19 cellular contexts compared by ENCODE assay signal in genomic region chr7:7134036-7134435, GRCh38. TPM values are rescaled to one million over a fixed set of nuclear protein-coding genes. Genes with fewer than 3 reads are reported as not detected.
A peak's percentile ranks its signal among the peaks of the same experiment; 100 is the strongest.
DNase-seq lines count a peak whose midpoint lies in the region; ATAC-seq, FAIRE-seq and TF ChIP-seq lines count a peak whose summit lies in the region.
"Had no signal": no experiment of that assay in that cellular context is flagged by ENCODE, and none has a peak within 500 bp of the region (broad histone marks: within the 10 kb centered on the region; RNA-seq: fewer than 3 reads in every experiment).

No MANE protein-coding gene starts in this region.

- no peaks in the 10 kb centered on the region for H3K36me3 Mint-ChIP-seq in progenitor cell of endocrine pancreas (ENCODE audit: insufficient read depth)
- no peaks in the 10 kb centered on the region for H3K36me3 Mint-ChIP-seq in natural killer cell treated with Interleukin-12 subunit alpha and Interleukin-12 subunit beta and Interleukin-15 and Interleukin-18, amount 100 ng/mL, for 72 hours
- H3K36me3 Mint-ChIP-seq: CD8-positive, alpha-beta memory T cell had no signal

- no peaks in the 10 kb centered on the region for H4K20me1 ChIP-seq in HepG2 (ENCODE audit: insufficient read depth, low read length)
- H4K20me1 ChIP-seq: BLaER1 had no signal

- no TSS peak for BruUV-seq in HepG2 (replicated peaks; lab: Mats Ljungman, UMichigan)

- H3K27ac ChIP-seq in heart left ventricle (peak overlapping the region in 1 of 12 donors; percentile 2), HepG2 (ENCODE audit: extremely low read length, insufficient read depth, low read length) (no peak overlapping the region), right lobe of liver (no peak overlapping the region), spleen (no peak overlapping the region)
- H3K27ac ChIP-seq: 22Rv1, BLaER1 had no signal

- peaks cover 23% of the 10 kb centered on the region for H3K4me1 Mint-ChIP-seq in progenitor cell of endocrine pancreas (ENCODE audit: low read depth)
- peaks cover 9 to 14% of the 10 kb centered on the region in 2 donors for H3K4me1 Mint-ChIP-seq in natural killer cell treated with Interleukin-12 subunit alpha and Interleukin-12 subunit beta and Interleukin-15 and Interleukin-18, amount 100 ng/mL, for 72 hours (ENCODE audit: low read depth in 2 of 2)

- TF ChIP-seq POLR2A in heart left ventricle (IDR thresholded peaks at IDR 0.05), result no peak
- no peak for TF ChIP-seq POLR2A in HepG2 (IDR thresholded peaks at IDR 0.05; ENCODE audit: insufficient read depth in 1 of 2, low read depth in 2 of 2, low read length in 2 of 2)
- TF ChIP-seq POLR2A in right lobe of liver (IDR thresholded peaks at IDR 0.05), result no peak
- no peak for TF ChIP-seq POLR2A in spleen (IDR thresholded peaks at IDR 0.05)

- no peaks in the 10 kb centered on the region for H3K9me3 Mint-ChIP-seq in progenitor cell of endocrine pancreas (ENCODE audit: low read depth)
- H3K9me3 Mint-ChIP-seq in natural killer cell treated with Interleukin-12 subunit alpha and Interleukin-12 subunit beta and Interleukin-15 and Interleukin-18, amount 100 ng/mL, for 72 hours, result peaks cover 3% of the 10 kb centered on the region
- H3K9me3 Mint-ChIP-seq: HFFc6 had no signal

- no peaks in the 10 kb centered on the region for H3K79me2 ChIP-seq in HepG2 (ENCODE audit: insufficient read depth, low read length)

- in situ Hi-C loops in HepG2 (cut with HindIII; ENCODE audit: extremely low pct_ligation_motif_present, low pct_unique_long_range_greater_than_20kb), result no loop called here

- no peak overlapping the region for H3K4me3 Mint-ChIP-seq in progenitor cell of endocrine pancreas (ENCODE audit: low read depth)
- no peak overlapping the region for H3K4me3 Mint-ChIP-seq in natural killer cell treated with Interleukin-12 subunit alpha and Interleukin-12 subunit beta and Interleukin-15 and Interleukin-18, amount 100 ng/mL, for 72 hours
- H3K4me3 Mint-ChIP-seq: CD8-positive, alpha-beta memory T cell; HFFc6 had no signal

- H3K9ac ChIP-seq in HepG2 (ENCODE audit: insufficient read depth, low read depth, low read length), result no peak overlapping the region
- H3K9ac ChIP-seq: BLaER1 had no signal

- no peak overlapping the region for H3K4me3 ChIP-seq in heart left ventricle
- no peak overlapping the region for H3K4me3 ChIP-seq in HepG2 (replicated peaks in 1 of 3; ENCODE audit: insufficient read depth in 1 of 3, low read depth in 2 of 3, low read length in 3 of 3)
- H3K4me3 ChIP-seq in right lobe of liver, result no peak overlapping the region
- no peak overlapping the region for H3K4me3 ChIP-seq in spleen
- H3K4me3 ChIP-seq: BLaER1 had no signal

- H3K27me3 ChIP-seq in heart left ventricle, result no peaks in the 10 kb centered on the region
- no peaks in the 10 kb centered on the region for H3K27me3 ChIP-seq in HepG2 (ENCODE audit: control insufficient read depth in 1 of 2, insufficient read depth in 2 of 2, low read length in 2 of 2)
- H3K27me3 ChIP-seq in right lobe of liver, result no peaks in the 10 kb centered on the region
- H3K27me3 ChIP-seq in spleen (replicated peaks in 1 of 7), result no peaks in the 10 kb centered on the region
- H3K27me3 ChIP-seq: BLaER1 had no signal

- POLR2A ChIA-PET in HepG2 (lab: Yijun Ruan, JAX), result no interaction called here

- no peak for TF ChIP-seq RAD21 in HepG2 (CRISPR knock-in tag; IDR thresholded peaks at IDR 0.05)

- DNase-seq in Right ventricle myocardium inferior (ENCODE audit: missing footprints) (no peak), heart left ventricle (no peak), HepG2 (ENCODE audit: low spot score) (no peak), right lobe of liver (no peak), progenitor cell of endocrine pancreas (ENCODE audit: low spot score, unreplicated experiment) (no peak), HuH-7 (ENCODE audit: low spot score) (no peak), spleen (no peak)
- DNase-seq in natural killer cell treated with Interleukin-12 subunit alpha and Interleukin-12 subunit beta and Interleukin-15 and Interleukin-18, amount 100 ng/mL, for 72 hours (ENCODE audit: low spot score), result no peak
- DNase-seq: Caco-2; CD8-positive, alpha-beta memory T cell; DND-41; GF-D8; HCEC 1CT; HFFc6 had no signal

- CTCF ChIA-PET in HepG2 (lab: Yijun Ruan, JAX; ENCODE audit: low intra/inter-chr PET ratio, low total read pairs), result no interaction called here

- H3K27ac Mint-ChIP-seq in progenitor cell of endocrine pancreas, result peak overlapping the region; percentile 33
- H3K27ac Mint-ChIP-seq in natural killer cell treated with Interleukin-12 subunit alpha and Interleukin-12 subunit beta and Interleukin-15 and Interleukin-18, amount 100 ng/mL, for 72 hours, result no peak overlapping the region
- H3K27ac Mint-ChIP-seq: HFFc6 had no signal

- H3K36me3 ChIP-seq in heart left ventricle (no peaks in the 10 kb centered on the region), HepG2 (replicated peaks in 1 of 2; ENCODE audit: control insufficient read depth in 1 of 2, insufficient read depth in 2 of 2, low read length in 2 of 2) (no peaks in the 10 kb centered on the region), right lobe of liver (no peaks in the 10 kb centered on the region), spleen (no peaks in the 10 kb centered on the region)
- H3K36me3 ChIP-seq: BLaER1 had no signal

- peaks cover 13% of the 10 kb centered on the region for H3K27me3 Mint-ChIP-seq in progenitor cell of endocrine pancreas
- H3K27me3 Mint-ChIP-seq in natural killer cell treated with Interleukin-12 subunit alpha and Interleukin-12 subunit beta and Interleukin-15 and Interleukin-18, amount 100 ng/mL, for 72 hours, result no peaks in the 10 kb centered on the region

- no peak overlapping the region for H2AFZ ChIP-seq in HepG2 (ENCODE audit: low read length)

- ATAC-seq in Right ventricle myocardium inferior, result peak; percentile 68
- no peak for ATAC-seq in heart left ventricle
- no peak for ATAC-seq in HepG2
- ATAC-seq in right lobe of liver, result no peak
- no peak for ATAC-seq in natural killer cell treated with Interleukin-12 subunit alpha and Interleukin-12 subunit beta and Interleukin-15 and Interleukin-18, amount 100 ng/mL, for 72 hours

- 76 to 84% (median 78%) methylated on average over 2 of the region's 2 CpGs for WGBS in heart left ventricle, 4 donors
- WGBS in HepG2 (ENCODE audit: low lambda C conversion rate), result 47% methylated on average over 2 of the region's 2 CpGs
- WGBS in right lobe of liver (ENCODE audit: insufficient coverage, low coverage, low lambda C conversion rate, missing lambda C conversion rate), result 90% methylated on average over 2 of the region's 2 CpGs
- WGBS in spleen, 5 donors, result 75 to 91% (median 89%) methylated on average over 2 of the region's 2 CpGs

- TF ChIP-seq CTCF in heart left ventricle (IDR thresholded peaks at IDR 0.05) (no peak), HepG2 (CRISPR knock-in tag; IDR thresholded peaks at IDR 0.05) (no peak), right lobe of liver (IDR thresholded peaks at IDR 0.05) (no peak), progenitor cell of endocrine pancreas (IDR thresholded peaks at IDR 0.05; ENCODE audit: unreplicated experiment) (no peak), spleen (IDR thresholded peaks at IDR 0.05 in 8 of 11, conservative IDR thresholded peaks at IDR 0.05 in 3 of 11) (no peak)

- TF ChIP-seq EP300 in HepG2 (IDR thresholded peaks at IDR 0.05; ENCODE audit: low read depth in 2 of 2, low read length in 2 of 2), result no peak
- TF ChIP-seq EP300 in HepG2 (CRISPR knock-in tag; IDR thresholded peaks at IDR 0.05; ENCODE audit: borderline replicate concordance), result no peak

- H3K4me2 ChIP-seq in HepG2 (ENCODE audit: low read depth, low read length), result peak overlapping the region; percentile 11; the same call in 1 of the 2 replicates
- H3K4me2 ChIP-seq: BLaER1 had no signal

- FAIRE-seq in HepG2 (lab: Jason Lieb, UNC), result no peak
- FAIRE-seq: GM19239, H1, HTR-8/SVneo had no signal

- no peaks in the 10 kb centered on the region for H3K9me3 ChIP-seq in heart left ventricle
- no peaks in the 10 kb centered on the region for H3K9me3 ChIP-seq in HepG2 (ENCODE audit: low read length)
- H3K9me3 ChIP-seq in right lobe of liver, result no peaks in the 10 kb centered on the region
- peaks cover 0 to 5% (median 0%) of the 10 kb centered on the region in 8 donors for H3K9me3 ChIP-seq in spleen
- H3K9me3 ChIP-seq: BLaER1 had no signal

- intact Hi-C loops in Right ventricle myocardium inferior (cut with DNase I) (no loop called here), heart left ventricle (cut with DNase I) (no loop called here), HepG2 (cut with micrococcal nuclease; ENCODE audit: unreplicated experiment) (no loop called here), right lobe of liver (cut with DNase I) (no loop called here), spleen (cut with DNase I; ENCODE audit: low total_unique reads) (no loop called here)

- H3K4me1 ChIP-seq in heart left ventricle (peaks cover 0 to 15% (median 0%) of the 10 kb centered on the region in 12 donors), HepG2 (ENCODE audit: insufficient read depth, low read length) (peaks cover 53% of the 10 kb centered on the region), right lobe of liver (peaks cover 0 to 12% (median 0%) of the 10 kb centered on the region in 4 donors), spleen (no peaks in the 10 kb centered on the region)
- H3K4me1 ChIP-seq: BLaER1, Caco-2 had no signal

RNA-seq across cellular contexts. Expression of gene C1GALT1, which starts 48.3 kb away (rescaled TPM):
- total RNA-seq in Right ventricle myocardium inferior (19.6 TPM), heart left ventricle (10 to 100 TPM; 16.5 to 36.4 (median 21.3) TPM), HepG2 (2016; rRNA removed; fragmentation: Illumina TruSeq; extraction: Trizol) (65.9 and 68.2 TPM in 2 replicates), right lobe of liver (10 to 100 TPM; 10.1 to 16.6 (median 13.1) TPM), progenitor cell of endocrine pancreas (63.4 and 75.0 TPM in 2 replicates), spleen (10 to 100 TPM; 36.9 to 61.2 (median 43.3) TPM)
- polyA plus RNA-seq in heart left ventricle (10 to 100 TPM in 1 of 2 donors, 1 to 10 TPM in 1; 4.3 to 15.1 TPM), HepG2 (2011; rRNA removed) (38.4 and 57.1 TPM in 2 replicates), spleen (1 to 10 TPM; 6.9 to 9.2 (median 7.9) TPM)
- total RNA-seq in HepG2 (2016; cell fraction: cytosol; rRNA removed; fragmentation: Illumina TruSeq; extraction: Trizol; ENCODE audit: low read depth), result 19.8 and 25.6 TPM in 2 replicates
- total RNA-seq in HepG2 (2016; cell fraction: insoluble cytoplasmic fraction; rRNA removed; fragmentation: Illumina TruSeq; extraction: Trizol), result 62.9 and 64.3 TPM in 2 replicates
- 52.3 and 53.0 TPM in 2 replicates for total RNA-seq in HepG2 (2016; cell fraction: membrane; rRNA removed; fragmentation: Illumina TruSeq; extraction: Trizol)
- 69.0 and 75.5 TPM in 2 replicates for total RNA-seq in HepG2 (2016; cell fraction: nucleus; rRNA removed; fragmentation: Illumina TruSeq; extraction: Trizol)
- 20.6 and 24.8 TPM in 2 replicates for polyA plus RNA-seq in HepG2 (2011; cell fraction: cytosol; rRNA removed)
- 23.4 and 24.2 TPM in 2 replicates for polyA plus RNA-seq in HepG2 (2011; cell fraction: nucleus; rRNA removed)
- 55.8 and 60.8 TPM in 2 replicates for polyA plus RNA-seq in HepG2 (2012)
- 8.4 and 10.0 TPM in 2 replicates for polyA plus RNA-seq in HepG2 (2016; cell fraction: cytosol; fragmentation: Illumina TruSeq; extraction: Trizol; ENCODE audit: low read depth)
- 47.9 and 50.9 TPM in 2 replicates for polyA plus RNA-seq in HepG2 (2016; cell fraction: insoluble cytoplasmic fraction; fragmentation: Illumina TruSeq; extraction: Trizol; ENCODE audit: low read depth)
- polyA plus RNA-seq in HepG2 (2016; cell fraction: membrane; fragmentation: Illumina TruSeq; extraction: Trizol; ENCODE audit: low read depth), result 20.8 and 22.4 TPM in 2 replicates
- 84.6 and 86.9 TPM in 2 replicates for polyA plus RNA-seq in HepG2 (2016; cell fraction: nucleus; fragmentation: Illumina TruSeq; extraction: Trizol; ENCODE audit: insufficient read depth, low read depth)
- 3.2 and 24.2 TPM in 2 replicates for polyA minus RNA-seq in HepG2 (2011; rRNA and poly(A)+ RNA removed; ENCODE audit: low replicate concordance)
- 58.8 and 63.4 TPM in 2 replicates for polyA minus RNA-seq in HepG2 (2011; cell fraction: cytosol; rRNA and poly(A)+ RNA removed)
- polyA minus RNA-seq in HepG2 (2011; cell fraction: nucleus; rRNA and poly(A)+ RNA removed), result 176 and 229 TPM in 2 replicates
- total RNA-seq in natural killer cell treated with Interleukin-12 subunit alpha and Interleukin-12 subunit beta and Interleukin-15 and Interleukin-18, amount 100 ng/mL, for 72 hours, result 10 to 100 TPM; 30.7 to 49.3 TPM
